Comparison of ENCODE assay signal across 8 cellular contexts in the genomic region with DNA sequence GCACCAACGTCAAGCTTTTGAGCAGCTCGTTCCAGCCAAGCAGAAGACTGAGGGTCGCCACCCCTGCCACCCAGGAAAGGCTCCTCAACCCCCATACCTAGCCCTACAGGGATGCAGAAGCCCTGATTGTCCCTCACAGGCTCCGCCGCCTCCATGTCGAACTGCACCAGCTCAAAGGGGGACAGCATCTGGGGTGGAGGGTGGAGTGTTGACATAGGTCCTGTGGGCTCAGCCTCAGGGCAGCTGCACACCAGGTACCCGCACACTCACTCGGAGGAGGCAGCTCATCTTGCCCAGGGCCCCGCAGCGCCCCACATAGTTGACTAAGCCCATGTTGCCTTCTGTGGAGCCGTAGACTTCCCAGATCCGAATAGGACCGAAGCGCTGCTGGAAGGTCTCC. TPM values are rescaled to one million over a fixed set of nuclear protein-coding genes. Genes with fewer than 3 reads are reported as not detected.
DNase-seq lines count a peak whose midpoint lies in the region; ATAC-seq, FAIRE-seq and TF ChIP-seq lines count a peak whose summit lies in the region.
"Had no signal": no experiment of that assay in that cellular context is flagged by ENCODE, and none has a peak within 500 bp of the region (broad histone marks: within the 10 kb centered on the region; RNA-seq: fewer than 3 reads in every experiment).

No MANE protein-coding gene starts in this region.

- H4K20me1 ChIP-seq in astrocyte (ENCODE audit: insufficient read depth, low read length): no peaks in the 10 kb centered on the region

- no peak overlapping the region for H3K27ac ChIP-seq in astrocyte (ENCODE audit: low read depth, low read length)

- no peak overlapping the region for H2AFZ ChIP-seq in astrocyte (ENCODE audit: low read depth, low read length)

- H3K9me3 Mint-ChIP-seq in astrocyte (ENCODE audit: unreplicated experiment) (no peaks in the 10 kb centered on the region), naive B cell (peaks cover 0 to 22% (median 13%) of the 10 kb centered on the region in 7 donors)

- H3K4me1 Mint-ChIP-seq in astrocyte (ENCODE audit: low read depth, unreplicated experiment) (peaks cover 8% of the 10 kb centered on the region), naive B cell (peaks cover 12 to 21% (median 13%) of the 10 kb centered on the region in 3 donors)

- peak overlapping the region; percentile 91 for H3K4me3 Mint-ChIP-seq in astrocyte (ENCODE audit: unreplicated experiment)
- peak overlapping the region in 5 of 8 donors; percentile 35 to 94 (median 57) for H3K4me3 Mint-ChIP-seq in naive B cell

- H3K9ac ChIP-seq in astrocyte (ENCODE audit: low read length): no peak overlapping the region

- H3K4me2 ChIP-seq in astrocyte (ENCODE audit: low read length): peak overlapping the region; percentile 93

- TF ChIP-seq CTCF in GM12864 (IDR thresholded peaks at IDR 0.05; ENCODE audit: low read depth, low read length, missing control alignments) (no peak), astrocyte (IDR thresholded peaks at IDR 0.05; ENCODE audit: insufficient read depth, low read depth, low read length) (no peak)

- ATAC-seq in naive B cell (ENCODE audit: low read depth in 2 of 2) (no peak), GM19351 (IDR thresholded peaks at IDR 0.05; ENCODE audit: unreplicated experiment) (no peak)

- no peak for FAIRE-seq in astrocyte (lab: Jason Lieb, UNC)

- no peaks in the 10 kb centered on the region for H3K79me2 ChIP-seq in astrocyte (ENCODE audit: insufficient read depth, low read length)

- no peaks in the 10 kb centered on the region for H3K27me3 ChIP-seq in astrocyte (ENCODE audit: insufficient read depth, low read length)

- H3K4me1 ChIP-seq in astrocyte (ENCODE audit: insufficient read depth, low read length): peaks cover 4% of the 10 kb centered on the region

- H3K9me3 ChIP-seq in astrocyte (ENCODE audit: insufficient read depth, low read depth, low read length): peaks cover 4% of the 10 kb centered on the region

- peaks cover 8% of the 10 kb centered on the region for H3K36me3 Mint-ChIP-seq in astrocyte (ENCODE audit: low read depth, unreplicated experiment)
- H3K36me3 Mint-ChIP-seq in naive B cell: peaks cover 0 to 8% of the 10 kb centered on the region in 2 donors

- peak overlapping the region; percentile 62; the same call in 1 of the 2 replicates for H3K4me3 ChIP-seq in GM12864 (ENCODE audit: low read depth, low read length)
- no peak overlapping the region for H3K4me3 ChIP-seq in astrocyte (ENCODE audit: insufficient read depth, low read depth, low read length)

- H3K36me3 ChIP-seq in astrocyte (ENCODE audit: insufficient read depth, low read length): no peaks in the 10 kb centered on the region

- DNase-seq in GM12864 (ENCODE audit: low read depth): no peak
- DNase-seq in astrocyte (ENCODE audit: low read depth): no peak
- no peak for DNase-seq in naive B cell
- no peak for DNase-seq in H4 (ENCODE audit: low spot score)
- no peak for DNase-seq in ureter (ENCODE audit: low spot score)
- DNase-seq: NCI-H1105 had no signal

- H3K27me3 Mint-ChIP-seq in astrocyte (ENCODE audit: low read depth, unreplicated experiment): no peaks in the 10 kb centered on the region
- H3K27me3 Mint-ChIP-seq in naive B cell: no peaks in the 10 kb centered on the region
- H3K27me3 Mint-ChIP-seq: memory B cell had no signal

- H3K27ac Mint-ChIP-seq in astrocyte (ENCODE audit: unreplicated experiment): no peak overlapping the region
- peak overlapping the region in 2 of 6 donors; percentile 75 to 94 for H3K27ac Mint-ChIP-seq in naive B cell

RNA-seq across cellular contexts. Expression of a gene that starts 11.6 kb away (rescaled TPM):
- total RNA-seq in astrocyte: 6.8 TPM in 2 replicates
- polyA plus RNA-seq in naive B cell (ENCODE audit: low read depth in 6 of 6): 10 to 100 TPM; 12.0 to 17.8 (median 12.7) TPM
- total RNA-seq in H4 (2014; rRNA removed; shearing (Covaris generic)): 18.1 and 19.7 TPM in 2 replicates
- total RNA-seq in ureter: 16.5 TPM

RNA-seq across cellular contexts. Expression of a gene that starts 19.4 kb away (rescaled TPM):
- total RNA-seq in astrocyte: 16.2 and 16.3 TPM in 2 replicates
- polyA plus RNA-seq in naive B cell (ENCODE audit: low read depth in 6 of 6): 1 to 10 TPM; 3.3 to 6.8 (median 4.8) TPM
- total RNA-seq in H4 (2014; rRNA removed; shearing (Covaris generic)): 1.6 and 4.6 TPM in 2 replicates
- 14.9 TPM for total RNA-seq in ureter

RNA-seq across cellular contexts. Expression of a gene that starts 24.1 kb away (rescaled TPM):
- total RNA-seq in astrocyte (6.0 and 6.2 TPM in 2 replicates), ureter (18.0 TPM)
- polyA plus RNA-seq in naive B cell (ENCODE audit: low read depth in 6 of 6): 1 to 10 TPM; 4.1 to 6.2 (median 5.0) TPM
- total RNA-seq in H4 (2014; rRNA removed; shearing (Covaris generic)): 9.8 and 14.7 TPM in 2 replicates

RNA-seq across cellular contexts. Expression of a gene that starts 33.4 kb away (rescaled TPM):
- 9.3 and 9.6 TPM in 2 replicates for total RNA-seq in astrocyte
- 10 to 100 TPM in 5 of 6 donors, 1 to 10 TPM in 1; 8.5 to 30.0 (median 14.4) TPM for polyA plus RNA-seq in naive B cell (ENCODE audit: low read depth in 6 of 6)
- total RNA-seq in H4 (2014; rRNA removed; shearing (Covaris generic)): 7.1 and 10.1 TPM in 2 replicates
- 14.7 TPM for total RNA-seq in ureter

RNA-seq across cellular contexts. Expression of a gene that starts 43.6 kb away (rescaled TPM):
- total RNA-seq in astrocyte (339 and 351 TPM in 2 replicates), ureter (329 TPM)
- polyA plus RNA-seq in naive B cell (ENCODE audit: low read depth in 6 of 6): 100 to 1,000 TPM in 1 of 6 donors, 10 to 100 TPM in 5; 25.7 to 100 (median 50.8) TPM
- 378 and 416 TPM in 2 replicates for total RNA-seq in H4 (2014; rRNA removed; shearing (Covaris generic))
